ENCODE assay signal across 27 cellular contexts in the genomic region with DNA sequence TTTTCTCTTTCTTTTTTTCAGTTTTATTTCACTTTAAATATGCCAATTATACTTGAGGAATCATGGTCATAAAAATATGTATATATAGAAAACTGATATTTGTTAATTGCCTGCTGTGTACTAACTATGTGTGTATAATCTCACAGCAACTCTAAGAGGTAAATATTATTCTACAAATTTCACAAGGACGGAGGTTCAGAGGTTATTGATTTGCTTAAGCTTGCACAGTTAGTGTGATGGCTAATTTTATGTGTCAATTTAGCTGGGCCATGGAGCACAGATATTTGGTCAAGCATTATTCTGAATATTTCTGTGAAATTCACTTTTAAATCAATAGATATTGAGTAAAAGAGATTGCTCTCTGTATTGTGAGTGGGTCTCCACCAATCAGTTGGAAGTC.
"Had no signal": no experiment of that assay in that cellular context is flagged by ENCODE, and none has a peak within 500 bp of the region (broad histone marks: within the 10 kb centered on the region; RNA-seq: fewer than 3 reads in every experiment).

No MANE protein-coding gene starts in this region.

- H3K27ac ChIP-seq: stomach, suprapubic skin, testis, thoracic aorta, thyroid gland, tibial artery, tibial nerve, transverse colon, upper lobe of left lung, upper lobe of right lung, uterus, vagina had no signal

- H3K27me3 ChIP-seq: stomach, suprapubic skin, testis, thyroid gland, tibial artery, tibial nerve, transverse colon, upper lobe of left lung, upper lobe of right lung, uterus, vagina had no signal

- H3K4me3 ChIP-seq: stomach, suprapubic skin, testis, thoracic aorta, thyroid gland, tibial artery, tibial nerve, transverse colon, upper lobe of left lung, upper lobe of right lung, uterus, vagina had no signal

- FAIRE-seq: urothelium cell line had no signal

- H3K9me3 ChIP-seq: testis, thyroid gland had no signal

- DNase-seq: stimulated activated CD4-positive, alpha-beta T cell treated with anti-CD3 and anti-CD28 coated beads, Interleukin-2, amount 100 ng/mL, for 48 hours; stimulated activated CD4-positive, alpha-beta T cell treated with anti-CD3 and anti-CD28 coated beads, Interleukin-4, amount 100 ng/mL, for 1 hour; stimulated activated CD4-positive, alpha-beta T cell treated with anti-CD3 and anti-CD28 coated beads, Interleukin-4, amount 100 ng/mL, for 24 hours; stimulated activated CD4-positive, alpha-beta T cell treated with anti-CD3 and anti-CD28 coated beads, Interleukin-4, amount 100 ng/mL, for 4 hours; stimulated activated CD8-positive, alpha-beta memory T cell treated with anti-CD3 and anti-CD28 coated beads, Interleukin-4, amount 100 ng/mL, for 48 hours; stimulated activated naive B cell treated with anti-CD40 and anti-IgM and Interleukin-4, amounts not matched to agents 10 μg/mL and 1 μg/mL and 100 μg/mL, for 72 hours; stimulated activated naive CD4-positive, alpha-beta T cell; stimulated activated naive CD4-positive, alpha-beta T cell treated with Interleukin-2 at 50 U/mL for 16 hours; stimulated activated naive CD8-positive, alpha-beta T cell treated with anti-CD3 and anti-CD28 coated beads, Interleukin-15, amount 100 ng/mL, for 72 hours; stimulated activated naive CD8-positive, alpha-beta T cell treated with anti-CD3 and anti-CD28 coated beads, Interleukin-15, Interleukin-2, amounts not matched to agents 100 U/mL and 50 U/mL, for 24 hours; stomach; substantia nigra; testis; thyroid gland; tibial artery; transverse colon; trophoblast cell; upper lobe of left lung; upper lobe of right lung; uterus had no signal

- H3K4me1 ChIP-seq: suprapubic skin, testis, thyroid gland, tibial nerve, upper lobe of left lung, upper lobe of right lung, vagina had no signal

- H3K36me3 ChIP-seq: stomach, suprapubic skin, thoracic aorta, thyroid gland, tibial artery, transverse colon, upper lobe of left lung, upper lobe of right lung, uterus, vagina had no signal

- ATAC-seq: stimulated activated effector memory CD8-positive, alpha-beta T cell treated with anti-CD3 and anti-CD28 coated beads, Interleukin-12 subunit alpha, Interleukin-12 subunit beta, amount 100 ng/mL, for 72 hours; stimulated activated memory B cell treated with anti-CD40 and anti-IgM and Interleukin-4, amounts not matched to agents 10 μg/mL and 1 μg/mL and 100 μg/mL, for 72 hours; stimulated activated naive B cell treated with anti-CD40 and anti-IgM and Interleukin-4, amounts not matched to agents 10 μg/mL and 1 μg/mL and 100 μg/mL, for 72 hours; stimulated activated naive CD8-positive, alpha-beta T cell treated with anti-CD3 and anti-CD28 coated beads, Interleukin-15, amount 100 ng/mL, for 72 hours; stimulated activated naive CD8-positive, alpha-beta T cell treated with anti-CD3 and anti-CD28 coated beads, Interleukin-15, Interleukin-2, amounts not matched to agents 100 U/mL and 50 U/mL, for 24 hours; upper lobe of right lung had no signal
